ENCODE assay signal across 7 cellular contexts in genomic region chr1:21335750-21336168, GRCh38. TPM values are rescaled to one million over a fixed set of nuclear protein-coding genes. Genes with fewer than 3 reads are reported as not detected.
DNase-seq lines count a peak whose midpoint lies in the region; ATAC-seq, FAIRE-seq and TF ChIP-seq lines count a peak whose summit lies in the region.

No MANE protein-coding gene starts in this region.

- H2BK15ac ChIP-seq in H1 (ENCODE audit: low read length): 0 out of 2 replicates have a peak overlapping the region, but pooled peaks have one; percentile 46

- H3K27me3 ChIP-seq in NT2/D1 (ENCODE audit: insufficient read depth, insufficient read length) (no peaks in the 10 kb centered on the region), H1 (replicated peaks in 1 of 4; ENCODE audit: control insufficient read depth in 3 of 4, extremely low read depth in 1 of 4, insufficient read depth in 3 of 4, low read length in 3 of 4) (no peaks in the 10 kb centered on the region; a peak in 1 of 7 replicates)

- H3K27ac Mint-ChIP-seq in stimulated activated memory B cell treated with anti-CD40 and anti-IgM and Interleukin-4, amounts not matched to agents 10 μg/mL and 1 μg/mL and 100 μg/mL, for 72 hours: peak overlapping the region; percentile 94

- H3K4me1 Mint-ChIP-seq in stimulated activated memory B cell treated with anti-CD40 and anti-IgM and Interleukin-4, amounts not matched to agents 10 μg/mL and 1 μg/mL and 100 μg/mL, for 72 hours: peaks cover 94% of the 10 kb centered on the region

- H3K56ac ChIP-seq in H1 (replicated peaks; ENCODE audit: insufficient read length, low read depth, low read length): no peak overlapping the region

- no peak overlapping the region for H4K8ac ChIP-seq in H1 (ENCODE audit: extremely low read depth, insufficient read depth, low read length)

- H3K27me3 Mint-ChIP-seq in stimulated activated memory B cell treated with anti-CD40 and anti-IgM and Interleukin-4, amounts not matched to agents 10 μg/mL and 1 μg/mL and 100 μg/mL, for 72 hours: no peaks in the 10 kb centered on the region

- FAIRE-seq in H1 (lab: Jason Lieb, UNC): no peak

- no peak overlapping the region for H3K23ac ChIP-seq in H1 (ENCODE audit: insufficient read length)

- peaks cover 36% of the 10 kb centered on the region for H3K4me1 ChIP-seq in NT2/D1 (ENCODE audit: insufficient read depth, insufficient read length)
- peaks cover 6 to 24% (median 17%) of the 10 kb centered on the region in 4 experiments for H3K4me1 ChIP-seq in H1 (replicated peaks in 1 of 4; ENCODE audit: control insufficient read depth in 3 of 4, insufficient read depth in 4 of 4, low read length in 3 of 4)

- no peak for TF ChIP-seq CTCF in H1 (IDR thresholded peaks at IDR 0.05; ENCODE audit: control extremely low read depth in 1 of 3, insufficient read depth in 1 of 3, low read depth in 1 of 3, low read length in 3 of 3)

- H3K36me3 ChIP-seq in NT2/D1 (ENCODE audit: insufficient read depth, insufficient read length, low read length) (peaks cover 12% of the 10 kb centered on the region), H1 (ENCODE audit: control insufficient read depth in 2 of 4, insufficient read depth in 4 of 4, low read length in 3 of 4) (no peaks in the 10 kb centered on the region)

- no peak overlapping the region for H3K27ac ChIP-seq in H1 (ENCODE audit: low read depth, low read length)

- no peak overlapping the region for H2BK20ac ChIP-seq in H1 (ENCODE audit: low read length)

- H3K79me2 ChIP-seq in H1 (ENCODE audit: control insufficient read depth in 1 of 2, insufficient read depth in 2 of 2, low read length in 2 of 2): peaks cover 0 to 5% of the 10 kb centered on the region in 2 experiments; a peak in 1 of 4 replicates

- no peak overlapping the region for H2AK5ac ChIP-seq in H1 (ENCODE audit: low read depth, low read length)

- H2BK120ac ChIP-seq in H1 (replicated peaks; ENCODE audit: low read depth, low read length): no peak overlapping the region

- H2BK5ac ChIP-seq in H1 (ENCODE audit: low read depth, low read length): no peak overlapping the region

- no peak overlapping the region for H3K4me3 ChIP-seq in NT2/D1 (ENCODE audit: insufficient read length, low read depth)
- H3K4me3 ChIP-seq in H1 (ENCODE audit: extremely low read depth in 1 of 4, insufficient read depth in 2 of 4, low read depth in 3 of 4, low read length in 4 of 4): no peak overlapping the region

- no peak overlapping the region for H4K5ac ChIP-seq in H1 (ENCODE audit: insufficient read length, low read depth, low read length)

- H3K9me3 Mint-ChIP-seq in stimulated activated memory B cell treated with anti-CD40 and anti-IgM and Interleukin-4, amounts not matched to agents 10 μg/mL and 1 μg/mL and 100 μg/mL, for 72 hours: no peaks in the 10 kb centered on the region

- H3K4me3 Mint-ChIP-seq in stimulated activated memory B cell treated with anti-CD40 and anti-IgM and Interleukin-4, amounts not matched to agents 10 μg/mL and 1 μg/mL and 100 μg/mL, for 72 hours: peak overlapping the region; percentile 83

- no peak for TF ChIP-seq EP300 in H1 (IDR thresholded peaks at IDR 0.05; ENCODE audit: borderline replicate concordance in 1 of 2, low read depth in 2 of 2, low read length in 2 of 2)

- 89% methylated on average over 3 of the region's 3 CpGs; no CpG with 5 or more reads in 1 of the 2 experiments for WGBS in H1 (ENCODE audit: extremely low coverage in 1 of 2, insufficient coverage in 1 of 2, insufficient read length in 1 of 2, insufficient replicate concordance in 2 of 2, low coverage in 1 of 2, low lambda C conversion rate in 2 of 2, missing lambda C conversion rate in 1 of 2), 2 experiments

- peaks cover 1% of the 10 kb centered on the region for H3K36me3 Mint-ChIP-seq in stimulated activated memory B cell treated with anti-CD40 and anti-IgM and Interleukin-4, amounts not matched to agents 10 μg/mL and 1 μg/mL and 100 μg/mL, for 72 hours

- POLR2A ChIA-PET in H1 (lab: Charles Lee; ENCODE audit: partially characterized antibody): interaction anchor here (1.2 to 1.6 kb wide), 3 partner anchors 73 to 81 kb away, joined by 3 to 6 read pairs (median 3); no protein-coding TSS in a partner anchor

- H3K9ac ChIP-seq in NT2/D1 (ENCODE audit: insufficient read length, low read depth): peak overlapping the region; percentile 44
- H3K9ac ChIP-seq in H1 (replicated peaks in 1 of 4; ENCODE audit: extremely low read depth in 1 of 4, low read depth in 3 of 4, low read length in 3 of 4): no peak overlapping the region

- CTCF ChIA-PET in H1 (lab: Charles Lee; ENCODE audit: partially characterized antibody): interaction anchor here (0.5 to 12.5 kb wide), 25 partner anchors 10 to 636 kb away, joined by 3 to 168 read pairs (median 7); partner anchors contain the start of gene ECE1

- peak overlapping the region in 1 of 2 experiments; percentile 29; a peak in 1 of 4 replicates for H3K4me2 ChIP-seq in H1 (ENCODE audit: insufficient read depth in 1 of 2, low read depth in 2 of 2, low read length in 2 of 2)

- peaks cover 7 to 19% of the 10 kb centered on the region in 2 experiments for H4K20me1 ChIP-seq in H1 (replicated peaks in 1 of 2; ENCODE audit: control insufficient read depth in 1 of 2, insufficient read depth in 2 of 2, low read length in 2 of 2)

- no peaks in the 10 kb centered on the region for H3K23me2 ChIP-seq in H1 (ENCODE audit: low read depth, low read length)

- TF ChIP-seq POLR2A in H1 (IDR thresholded peaks at IDR 0.05; ENCODE audit: control extremely low read depth in 1 of 2, low read depth in 2 of 2, low read length in 2 of 2) (no peak), erythroblast (IDR thresholded peaks at IDR 0.05; ENCODE audit: low read length) (no peak)

- H3K79me1 ChIP-seq in H1 (ENCODE audit: low read depth, low read length): peaks cover 6% of the 10 kb centered on the region

- no peak for ATAC-seq in stimulated activated memory B cell treated with anti-CD40 and anti-IgM and Interleukin-4, amounts not matched to agents 10 μg/mL and 1 μg/mL and 100 μg/mL, for 72 hours

- DNase-seq in HT1080 (ENCODE audit: low read depth) (peak; percentile 68), NT2/D1 (ENCODE audit: low read depth, low spot score) (no peak), H1 (ENCODE audit: low read depth in 1 of 2, low spot score in 2 of 2) (no peak), erythroblast (lab: John Stamatoyannopoulos, UW) (no peak)
- DNase-seq in activated CD4-positive, CD25-positive, alpha-beta regulatory T cell (lab: John Stamatoyannopoulos, UW): no peak
- no peak for DNase-seq in stimulated activated CD4-positive, alpha-beta T cell treated with anti-CD3 and anti-CD28 coated beads, Interleukin-4, amount 100 ng/mL, for 4 hours

- no peak overlapping the region for H3K18ac ChIP-seq in H1 (ENCODE audit: extremely low read depth, low read length)

- TF ChIP-seq RAD21 in H1 (IDR thresholded peaks at IDR 0.05 in 1 of 2, conservative IDR thresholded peaks at IDR 0.05 in 1 of 2; ENCODE audit: low read depth in 2 of 2, low read length in 2 of 2): no peak

- no peak overlapping the region for H2BK12ac ChIP-seq in H1 (ENCODE audit: low read depth, low read length)

- no peak overlapping the region for H4K91ac ChIP-seq in H1 (replicated peaks; ENCODE audit: insufficient read length, low read length)

- peak overlapping the region; percentile 81 for H3K4ac ChIP-seq in H1 (replicated peaks; ENCODE audit: insufficient read length, low read depth, low read length)

- no peaks in the 10 kb centered on the region for H3K9me3 ChIP-seq in NT2/D1 (ENCODE audit: insufficient read depth, low read length)
- H3K9me3 ChIP-seq in H1 (ENCODE audit: insufficient read depth in 2 of 2, low read depth in 1 of 2, low read length in 1 of 2): no peaks in the 10 kb centered on the region

- H2AFZ ChIP-seq in H1 (ENCODE audit: low read length): no peak overlapping the region

- no peak overlapping the region for H3K14ac ChIP-seq in H1 (ENCODE audit: insufficient read length)

TF ChIP-seq in H1, 55 proteins besides CTCF, POLR2A, EP300 and RAD21 (continues in another document):
- TF ChIP-seq SAP30 (IDR thresholded peaks at IDR 0.05; ENCODE audit: insufficient read depth, insufficient replicate concordance, low read length): no peak
- no peak for TF ChIP-seq RBBP5 (IDR thresholded peaks at IDR 0.05; ENCODE audit: borderline replicate concordance, low read depth, low read length)
- no peak for TF ChIP-seq SIRT6 (IDR thresholded peaks at IDR 0.05; ENCODE audit: low read length)

RNA-seq across cellular contexts. Expression of gene ECE1, which starts 45.5 kb away (rescaled TPM):
- total RNA-seq in HT1080 (2014; rRNA removed; shearing (Covaris generic)): 66.6 and 72.6 TPM in 2 replicates
- 103 and 119 TPM in 2 replicates for polyA plus RNA-seq in HT1080 (2015; cell fraction: cytosol; rRNA removed)
- 211 and 256 TPM in 2 replicates for polyA plus RNA-seq in HT1080 (2015; cell fraction: nucleus; rRNA removed)
- 36.8 and 37.1 TPM in 2 replicates for total RNA-seq in H1 (2021; fragmentation: NEBNext Ultra II Directional; extraction: Animal tissue kit (Norgen Biotek cat#: 25700))
- 21.4 and 26.7 TPM in 2 replicates for polyA plus RNA-seq in H1 (2011; rRNA removed)
- 15.9 TPM for polyA plus RNA-seq in H1 (2011; cell fraction: cytosol; rRNA removed)
- 24.2 TPM for polyA plus RNA-seq in H1 (2011; cell fraction: nucleus; rRNA removed)
- polyA plus RNA-seq in H1 (2012, experiment 1 of 2): 23.4 to 31.1 TPM (median 26.4 TPM) in 4 replicates
- polyA plus RNA-seq in H1 (2012, experiment 2 of 2): 17.3 TPM
- 44.8 TPM for polyA plus RNA-seq in H1 (2013, experiment 1 of 2)
- 44.6 TPM for polyA plus RNA-seq in H1 (2013, experiment 2 of 2)
- polyA minus RNA-seq in H1 (2011; rRNA and poly(A)+ RNA removed): 23.9 and 27.9 TPM in 2 replicates
- polyA minus RNA-seq in H1 (2011; cell fraction: cytosol; rRNA and poly(A)+ RNA removed): 13.4 TPM
- polyA minus RNA-seq in H1 (2011; cell fraction: nucleus; rRNA and poly(A)+ RNA removed): 12.3 TPM
